ENCODE assay signal across 1 cellular context in the genomic region with DNA sequence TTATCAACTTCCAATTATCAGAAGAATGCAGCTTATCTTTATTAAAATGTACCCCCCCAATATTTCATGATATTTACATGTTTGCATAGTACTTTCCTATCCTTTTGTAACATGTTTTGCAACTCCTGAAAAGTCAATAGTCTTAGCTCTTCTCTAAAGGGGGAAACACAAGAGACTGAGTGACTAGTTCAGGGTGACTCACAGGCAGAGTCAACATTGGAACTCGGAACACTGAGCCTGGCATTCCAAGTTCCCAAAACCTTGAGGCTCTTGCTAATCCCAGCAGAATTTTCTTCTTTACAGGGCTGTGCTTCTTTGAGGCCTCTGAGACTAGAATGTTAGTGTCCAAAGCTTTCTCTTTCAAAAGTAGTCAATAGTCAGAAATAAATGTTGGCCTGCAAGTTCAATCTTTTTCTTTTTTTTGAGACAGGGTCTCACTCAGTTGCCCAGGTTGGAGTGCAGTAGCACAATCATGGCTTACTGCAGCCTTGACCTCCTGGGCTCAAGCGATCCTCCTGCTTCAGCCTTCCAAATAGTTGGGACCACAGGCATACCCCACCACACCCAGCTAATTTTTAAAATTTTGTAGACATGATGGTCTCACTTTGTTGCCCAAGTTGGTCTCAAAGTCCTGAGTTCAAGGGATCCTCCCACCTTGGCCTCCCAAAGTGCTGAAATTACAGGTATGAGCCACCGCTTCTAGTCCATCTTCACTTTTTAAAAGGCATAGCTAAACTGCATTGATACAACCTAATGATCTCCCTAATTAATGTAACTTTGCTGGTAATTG.
TF ChIP-seq lines count a peak whose summit lies in the region.

No MANE protein-coding gene starts in this region.

TF ChIP-seq in HepG2, 621 proteins besides CTCF, POLR2A, EP300 and RAD21 (continued from another document and continues in another):
- TF ChIP-seq THRA (CRISPR knock-in tag; IDR thresholded peaks at IDR 0.05; ENCODE audit: borderline replicate concordance) = peak; percentile 83; the same call in 1 of the 2 replicates
- no peak for TF ChIP-seq ZFP41 (CRISPR knock-in tag; IDR thresholded peaks at IDR 0.05; ENCODE audit: borderline replicate concordance)
- no peak for TF ChIP-seq ZNF460 (CRISPR knock-in tag; IDR thresholded peaks at IDR 0.05; ENCODE audit: borderline replicate concordance)
- TF ChIP-seq ZEB1 (IDR thresholded peaks at IDR 0.05; ENCODE audit: insufficient replicate concordance, low read depth) = no peak
- no peak for TF ChIP-seq ZNF446 (CRISPR knock-in tag; IDR thresholded peaks at IDR 0.05)
- TF ChIP-seq FOXO4 (CRISPR knock-in tag; conservative IDR thresholded peaks at IDR 0.05) = no peak
- TF ChIP-seq, protein P1, sequence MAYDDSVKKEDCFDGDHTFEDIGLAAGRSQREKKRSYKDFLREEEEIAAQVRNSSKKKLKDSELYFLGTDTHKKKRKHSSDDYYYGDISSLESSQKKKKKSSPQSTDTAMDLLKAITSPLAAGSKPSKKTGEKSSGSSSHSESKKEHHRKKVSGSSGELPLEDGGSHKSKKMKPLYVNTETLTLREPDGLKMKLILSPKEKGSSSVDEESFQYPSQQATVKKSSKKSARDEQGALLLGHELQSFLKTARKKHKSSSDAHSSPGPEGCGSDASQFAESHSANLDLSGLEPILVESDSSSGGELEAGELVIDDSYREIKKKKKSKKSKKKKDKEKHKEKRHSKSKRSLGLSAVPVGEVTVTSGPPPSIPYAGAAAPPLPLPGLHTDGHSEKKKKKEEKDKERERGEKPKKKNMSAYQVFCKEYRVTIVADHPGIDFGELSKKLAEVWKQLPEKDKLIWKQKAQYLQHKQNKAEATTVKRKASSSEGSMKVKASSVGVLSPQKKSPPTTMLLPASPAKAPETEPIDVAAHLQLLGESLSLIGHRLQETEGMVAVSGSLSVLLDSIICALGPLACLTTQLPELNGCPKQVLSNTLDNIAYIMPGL (CRISPR knock-in tag; IDR thresholded peaks at IDR 0.05; ENCODE audit: borderline replicate concordance in 1 of 2, low read depth in 1 of 2) = peak in 1 of 2 experiments; percentile 49; a peak in 1 of 4 replicates
- no peak for TF ChIP-seq ZNF646 (CRISPR knock-in tag; IDR thresholded peaks at IDR 0.05)
- TF ChIP-seq KIAA2018 (CRISPR knock-in tag; IDR thresholded peaks at IDR 0.05; ENCODE audit: borderline replicate concordance) = no peak
- TF ChIP-seq PHF21A (CRISPR knock-in tag; IDR thresholded peaks at IDR 0.05) = peak; percentile 68; the same call in 1 of the 2 replicates
- peak; percentile 95 for TF ChIP-seq HDAC2 (CRISPR knock-in tag; IDR thresholded peaks at IDR 0.05)
- no peak for TF ChIP-seq PHF20 (CRISPR knock-in tag; IDR thresholded peaks at IDR 0.05)
- no peak for TF ChIP-seq DMTF1 (CRISPR knock-in tag; IDR thresholded peaks at IDR 0.05)
- peak; percentile 96 for TF ChIP-seq CEBPG (CRISPR knock-in tag; IDR thresholded peaks at IDR 0.05)
- no peak for TF ChIP-seq ZNF7 (CRISPR knock-in tag; IDR thresholded peaks at IDR 0.05)
- no peak for TF ChIP-seq HIC2 (CRISPR knock-in tag; IDR thresholded peaks at IDR 0.05; ENCODE audit: low read depth)
- TF ChIP-seq ZMYM3 (CRISPR knock-in tag; IDR thresholded peaks at IDR 0.05) = peak; percentile 89
- peak; percentile 80; the same call in 1 of the 2 replicates for TF ChIP-seq MED13 (CRISPR knock-in tag; IDR thresholded peaks at IDR 0.05)
- peak; percentile 100 for TF ChIP-seq GATAD2A (CRISPR knock-in tag; IDR thresholded peaks at IDR 0.05)
- peak; percentile 99 for TF ChIP-seq FOXA3 (CRISPR knock-in tag; IDR thresholded peaks at IDR 0.05)
- TF ChIP-seq GABPA (IDR thresholded peaks at IDR 0.05; ENCODE audit: low read depth, low read length) = no peak
- TF ChIP-seq GABPA (CRISPR knock-in tag; IDR thresholded peaks at IDR 0.05; ENCODE audit: low read depth) = peak; percentile 11; the same call in 1 of the 2 replicates
- no peak for TF ChIP-seq NFIB (CRISPR knock-in tag; IDR thresholded peaks at IDR 0.05; ENCODE audit: borderline replicate concordance)
- no peak for TF ChIP-seq FOXC1 (CRISPR knock-in tag; IDR thresholded peaks at IDR 0.05; ENCODE audit: borderline replicate concordance)
- TF ChIP-seq EHMT2 (IDR thresholded peaks at IDR 0.05; ENCODE audit: borderline replicate concordance, low read depth, low read length) = peak; percentile 88
